In genomic region chr19:57436392-57436791, GRCh38 we compare ENCODE assay signal across 1 cellular context.
TF ChIP-seq lines count a peak whose summit lies in the region.

No MANE protein-coding gene starts in this region.

TF ChIP-seq in GM12878, 131 proteins besides CTCF, POLR2A, EP300 and RAD21:
- no peak for TF ChIP-seq DPF2 (IDR thresholded peaks at IDR 0.05)
- no peak for TF ChIP-seq YY1 (IDR thresholded peaks at IDR 0.05; ENCODE audit: low read depth, low read length)
- no peak for TF ChIP-seq LARP7 (IDR thresholded peaks at IDR 0.05)
- no peak for TF ChIP-seq TCF7 (IDR thresholded peaks at IDR 0.05; ENCODE audit: borderline replicate concordance)
- TF ChIP-seq CHD4 (IDR thresholded peaks at IDR 0.05): no peak
- TF ChIP-seq, protein P1, sequence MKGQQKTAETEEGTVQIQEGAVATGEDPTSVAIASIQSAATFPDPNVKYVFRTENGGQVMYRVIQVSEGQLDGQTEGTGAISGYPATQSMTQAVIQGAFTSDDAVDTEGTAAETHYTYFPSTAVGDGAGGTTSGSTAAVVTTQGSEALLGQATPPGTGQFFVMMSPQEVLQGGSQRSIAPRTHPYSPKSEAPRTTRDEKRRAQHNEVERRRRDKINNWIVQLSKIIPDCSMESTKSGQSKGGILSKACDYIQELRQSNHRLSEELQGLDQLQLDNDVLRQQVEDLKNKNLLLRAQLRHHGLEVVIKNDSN (IDR thresholded peaks at IDR 0.05; ENCODE audit: borderline replicate concordance, extremely low read length, insufficient read depth, low read depth, low read length): no peak
- TF ChIP-seq MEF2B (IDR thresholded peaks at IDR 0.05; ENCODE audit: partially characterized antibody, poor library complexity, severe bottlenecking): no peak
- TF ChIP-seq, protein P2, sequence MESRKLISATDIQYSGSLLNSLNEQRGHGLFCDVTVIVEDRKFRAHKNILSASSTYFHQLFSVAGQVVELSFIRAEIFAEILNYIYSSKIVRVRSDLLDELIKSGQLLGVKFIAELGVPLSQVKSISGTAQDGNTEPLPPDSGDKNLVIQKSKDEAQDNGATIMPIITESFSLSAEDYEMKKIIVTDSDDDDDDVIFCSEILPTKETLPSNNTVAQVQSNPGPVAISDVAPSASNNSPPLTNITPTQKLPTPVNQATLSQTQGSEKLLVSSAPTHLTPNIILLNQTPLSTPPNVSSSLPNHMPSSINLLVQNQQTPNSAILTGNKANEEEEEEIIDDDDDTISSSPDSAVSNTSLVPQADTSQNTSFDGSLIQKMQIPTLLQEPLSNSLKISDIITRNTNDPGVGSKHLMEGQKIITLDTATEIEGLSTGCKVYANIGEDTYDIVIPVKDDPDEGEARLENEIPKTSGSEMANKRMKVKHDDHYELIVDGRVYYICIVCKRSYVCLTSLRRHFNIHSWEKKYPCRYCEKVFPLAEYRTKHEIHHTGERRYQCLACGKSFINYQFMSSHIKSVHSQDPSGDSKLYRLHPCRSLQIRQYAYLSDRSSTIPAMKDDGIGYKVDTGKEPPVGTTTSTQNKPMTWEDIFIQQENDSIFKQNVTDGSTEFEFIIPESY (IDR thresholded peaks at IDR 0.05): no peak
- TF ChIP-seq, protein P3, sequence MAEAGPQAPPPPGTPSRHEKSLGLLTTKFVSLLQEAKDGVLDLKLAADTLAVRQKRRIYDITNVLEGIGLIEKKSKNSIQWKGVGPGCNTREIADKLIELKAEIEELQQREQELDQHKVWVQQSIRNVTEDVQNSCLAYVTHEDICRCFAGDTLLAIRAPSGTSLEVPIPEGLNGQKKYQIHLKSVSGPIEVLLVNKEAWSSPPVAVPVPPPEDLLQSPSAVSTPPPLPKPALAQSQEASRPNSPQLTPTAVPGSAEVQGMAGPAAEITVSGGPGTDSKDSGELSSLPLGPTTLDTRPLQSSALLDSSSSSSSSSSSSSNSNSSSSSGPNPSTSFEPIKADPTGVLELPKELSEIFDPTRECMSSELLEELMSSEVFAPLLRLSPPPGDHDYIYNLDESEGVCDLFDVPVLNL (IDR thresholded peaks at IDR 0.05; ENCODE audit: low read depth, low read length): no peak
- no peak for TF ChIP-seq CREB1 (IDR thresholded peaks at IDR 0.05; ENCODE audit: low read depth)
- no peak for TF ChIP-seq MAX (IDR thresholded peaks at IDR 0.05; ENCODE audit: low read depth, low read length)
- no peak for TF ChIP-seq RB1 (IDR thresholded peaks at IDR 0.05; ENCODE audit: borderline replicate concordance)
- TF ChIP-seq IKZF1 (conservative IDR thresholded peaks at IDR 0.05): no peak
- no peak for TF ChIP-seq NR2C1 (IDR thresholded peaks at IDR 0.05)
- TF ChIP-seq, protein P4, sequence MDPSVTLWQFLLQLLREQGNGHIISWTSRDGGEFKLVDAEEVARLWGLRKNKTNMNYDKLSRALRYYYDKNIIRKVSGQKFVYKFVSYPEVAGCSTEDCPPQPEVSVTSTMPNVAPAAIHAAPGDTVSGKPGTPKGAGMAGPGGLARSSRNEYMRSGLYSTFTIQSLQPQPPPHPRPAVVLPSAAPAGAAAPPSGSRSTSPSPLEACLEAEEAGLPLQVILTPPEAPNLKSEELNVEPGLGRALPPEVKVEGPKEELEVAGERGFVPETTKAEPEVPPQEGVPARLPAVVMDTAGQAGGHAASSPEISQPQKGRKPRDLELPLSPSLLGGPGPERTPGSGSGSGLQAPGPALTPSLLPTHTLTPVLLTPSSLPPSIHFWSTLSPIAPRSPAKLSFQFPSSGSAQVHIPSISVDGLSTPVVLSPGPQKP (IDR thresholded peaks at IDR 0.05; ENCODE audit: low read depth, low read length): no peak
- no peak for TF ChIP-seq SIX5 (IDR thresholded peaks at IDR 0.05; ENCODE audit: low read depth, low read length, severe bottlenecking)
- TF ChIP-seq SRF (IDR thresholded peaks at IDR 0.05; ENCODE audit: low read depth in 2 of 2, low read length in 2 of 2): no peak
TF ChIP-seq in GM12878: peak in this region for 0.
